ENCODE assay signal across 8 cellular contexts in genomic region chr18:21740724-21741510, GRCh38. TPM values are rescaled to one million over a fixed set of nuclear protein-coding genes. Genes with fewer than 3 reads are reported as not detected.
DNase-seq lines count a peak whose midpoint lies in the region; ATAC-seq, FAIRE-seq and TF ChIP-seq lines count a peak whose summit lies in the region.

MIB1 (plus strand) TSS chr18:21740792; CDS start chr18:21741584, 792 bp downstream.

- no peaks in the 10 kb centered on the region for H3K9me3 ChIP-seq in DND-41 (ENCODE audit: insufficient read depth, low read length, severe bottlenecking)

- H3K4me3 ChIP-seq in DND-41 (ENCODE audit: low read depth in 1 of 2, low read length in 2 of 2) = peak within 1 kb of the TSS; percentile 96 to 99

- peaks cover 27% of the 10 kb centered on the region for H4K20me1 ChIP-seq in DND-41 (ENCODE audit: insufficient read depth, low read length)

- H3K27me3 ChIP-seq in DND-41 (ENCODE audit: insufficient read depth, low read length, poor library complexity) = no peaks in the 10 kb centered on the region

- intact Hi-C loops in Right ventricle myocardium inferior (cut with DNase I) = loop anchor here (2.0 kb wide), 2 partner anchors 36 to 140 kb away; partner anchors contain the start of genes ABHD3 and ESCO1

- peak within 1 kb of the TSS; percentile 92 to 97 for H3K27ac Mint-ChIP-seq in activated naive CD4-positive, alpha-beta T cell treated with anti-CD3 and anti-CD28 coated beads, Interleukin-2, amount 50 U/mL, for 72 hours
- peak within 1 kb of the TSS; percentile 99 for H3K27ac Mint-ChIP-seq in osteocyte (ENCODE audit: unreplicated experiment)

- no peak for FAIRE-seq in HTR-8/SVneo (lab: Jason Lieb, UNC)
- FAIRE-seq in RCC 7860 (lab: Jason Lieb, UNC) = no peak

- no peak for TF ChIP-seq CTCF in DND-41 (IDR thresholded peaks at IDR 0.05; ENCODE audit: borderline replicate concordance, extremely low read depth, low read length, poor library complexity, severe bottlenecking)
- no peak for TF ChIP-seq CTCF in osteocyte (IDR thresholded peaks at IDR 0.05)

- H3K9me3 Mint-ChIP-seq in activated naive CD4-positive, alpha-beta T cell treated with anti-CD3 and anti-CD28 coated beads, Interleukin-2, amount 50 U/mL, for 72 hours = peaks cover 8% of the 10 kb centered on the region in 2 donors
- H3K9me3 Mint-ChIP-seq in osteocyte (ENCODE audit: unreplicated experiment) = peaks cover 8% of the 10 kb centered on the region

- peaks cover 37% of the 10 kb centered on the region for H3K4me1 Mint-ChIP-seq in osteocyte (ENCODE audit: unreplicated experiment)

- peak; percentile 68 for ATAC-seq in DND-41 (ENCODE audit: insufficient read depth, low read depth)
- ATAC-seq in GM21447 (IDR thresholded peaks at IDR 0.05; ENCODE audit: unreplicated experiment) = peak; percentile 45
- peak; percentile 75 to 76 for ATAC-seq in activated naive CD4-positive, alpha-beta T cell treated with anti-CD3 and anti-CD28 coated beads, Interleukin-2, amount 50 U/mL, for 72 hours
- ATAC-seq in Right ventricle myocardium inferior = peak; percentile 87

- H2AFZ ChIP-seq in DND-41 (ENCODE audit: low read depth, low read length) = peak within 1 kb of the TSS; percentile 98

- H3K4me3 Mint-ChIP-seq in osteocyte (ENCODE audit: unreplicated experiment) = peak within 1 kb of the TSS; percentile 95

- H3K79me2 ChIP-seq in DND-41 (ENCODE audit: insufficient read depth, low read length) = peaks cover 49% of the 10 kb centered on the region

- H3K4me2 ChIP-seq in DND-41 (ENCODE audit: insufficient read depth, low read length) = peak within 1 kb of the TSS; percentile 99

- peak; percentile 60 for DNase-seq in DND-41
- DNase-seq in HTR-8/SVneo (ENCODE audit: insufficient read length, low spot score) = peak; percentile 35
- peak; percentile 87 for DNase-seq in RCC 7860 (ENCODE audit: low spot score)
- peak in 1 of 2 donors; percentile 98 for DNase-seq in activated naive CD4-positive, alpha-beta T cell treated with anti-CD3 and anti-CD28 coated beads, Interleukin-2, amount 50 U/mL, for 72 hours (ENCODE audit: low spot score in 2 of 2)
- DNase-seq in Right ventricle myocardium inferior (ENCODE audit: missing footprints) = peak; percentile 76
- DNase-seq in osteocyte (ENCODE audit: extremely low spot score, unreplicated experiment) = peak; percentile 100
- DNase-seq in GM19240 (ENCODE audit: insufficient read length, low spot score) = no peak

- no peaks in the 10 kb centered on the region for H3K27me3 Mint-ChIP-seq in osteocyte (ENCODE audit: unreplicated experiment)

- peak within 1 kb of the TSS; percentile 99 for H3K27ac ChIP-seq in DND-41 (ENCODE audit: low read length)

- peaks cover 3% of the 10 kb centered on the region; the same call in 1 of the 2 replicates for H3K36me3 ChIP-seq in DND-41 (ENCODE audit: insufficient read depth, low read length)

- H3K4me1 ChIP-seq in DND-41 (ENCODE audit: insufficient read depth, low read length) = peaks cover 39% of the 10 kb centered on the region

- H3K36me3 Mint-ChIP-seq in activated naive CD4-positive, alpha-beta T cell treated with anti-CD3 and anti-CD28 coated beads, Interleukin-2, amount 50 U/mL, for 72 hours = peaks cover 9% of the 10 kb centered on the region in 2 donors
- peaks cover 10% of the 10 kb centered on the region for H3K36me3 Mint-ChIP-seq in osteocyte (ENCODE audit: unreplicated experiment)

- H3K9ac ChIP-seq in DND-41 (ENCODE audit: low read depth, low read length) = peak within 1 kb of the TSS; percentile 99

RNA-seq across cellular contexts. Expression of gene MIB1, which starts in this region (rescaled TPM):
- 10 to 100 TPM; 32.5 to 43.7 TPM for total RNA-seq in activated naive CD4-positive, alpha-beta T cell treated with anti-CD3 and anti-CD28 coated beads, Interleukin-2, amount 50 U/mL, for 72 hours
- total RNA-seq in Right ventricle myocardium inferior (17.3 TPM), osteocyte (63.8 and 66.4 TPM in 2 replicates)
